ENCODE assay signal across 11 cellular contexts in the genomic region with DNA sequence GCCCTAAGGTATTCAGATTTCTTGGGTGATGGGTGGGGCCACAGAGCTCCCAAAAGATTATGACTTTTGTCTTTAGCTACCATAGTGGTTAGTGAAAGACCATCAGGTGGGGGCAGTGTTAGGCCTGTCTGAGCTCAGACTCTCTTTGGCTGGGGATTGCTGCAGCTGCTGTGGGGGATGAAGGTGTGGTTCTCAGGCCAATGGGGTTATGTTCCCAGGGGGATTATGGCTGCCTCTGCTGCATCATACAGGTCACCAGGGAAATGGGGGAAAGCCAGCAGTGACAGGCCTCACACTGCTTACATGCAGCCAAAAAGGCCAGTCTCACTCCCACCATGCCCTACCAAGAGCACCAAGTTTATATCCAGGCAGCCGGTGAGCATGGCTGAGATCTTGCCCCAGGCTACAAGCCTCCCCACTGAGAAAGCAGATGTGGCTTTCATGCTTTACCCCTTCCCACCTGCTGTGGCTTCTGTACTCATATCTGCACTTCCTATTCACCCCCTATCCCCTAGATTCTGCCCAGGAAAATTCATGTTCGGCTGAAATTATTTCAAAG. TPM values are rescaled to one million over a fixed set of nuclear protein-coding genes. Genes with fewer than 3 reads are reported as not detected.
DNase-seq lines count a peak whose midpoint lies in the region; ATAC-seq and TF ChIP-seq lines count a peak whose summit lies in the region.
"Had no signal": no experiment of that assay in that cellular context is flagged by ENCODE, and none has a peak within 500 bp of the region (broad histone marks: within the 10 kb centered on the region; RNA-seq: fewer than 3 reads in every experiment).

No MANE protein-coding gene starts in this region.

- H3K27me3 ChIP-seq in BE2C (no peaks in the 10 kb centered on the region), KMS-11 (ENCODE audit: insufficient read depth, low read depth) (no peaks in the 10 kb centered on the region), body of pancreas (no peaks in the 10 kb centered on the region)

- TF ChIP-seq CTCF in BE2C (IDR thresholded peaks at IDR 0.05; ENCODE audit: low read depth, low read length) (no peak), KMS-11 (conservative IDR thresholded peaks at IDR 0.05; ENCODE audit: low read depth, low read length) (peak; percentile 2; the same call in 1 of the 2 replicates), body of pancreas (IDR thresholded peaks at IDR 0.05) (no peak)

- peaks cover 4% of the 10 kb centered on the region for H3K27me3 Mint-ChIP-seq in activated CD4-positive, alpha-beta T cell treated with anti-CD3 and anti-CD28 coated beads, Interleukin-2, amount 10 ng/mL, durations not matched to agents 24 days and 14 days

- no peaks in the 10 kb centered on the region for H3K4me1 Mint-ChIP-seq in activated CD4-positive, alpha-beta T cell treated with anti-CD3 and anti-CD28 coated beads, Interleukin-2, amount 10 ng/mL, durations not matched to agents 24 days and 14 days

- H3K36me3 ChIP-seq in BE2C (no peaks in the 10 kb centered on the region), KMS-11 (ENCODE audit: insufficient read depth) (no peaks in the 10 kb centered on the region), body of pancreas (replicated peaks in 1 of 2; ENCODE audit: insufficient read depth in 1 of 2, low read depth in 2 of 2) (no peaks in the 10 kb centered on the region)

- H3K9me3 ChIP-seq in BE2C (no peaks in the 10 kb centered on the region), body of pancreas (no peaks in the 10 kb centered on the region)

- H3K4me1 ChIP-seq in BE2C (no peaks in the 10 kb centered on the region), KMS-11 (ENCODE audit: low read depth, poor library complexity, severe bottlenecking) (peaks cover 64% of the 10 kb centered on the region), body of pancreas (peaks cover 9% of the 10 kb centered on the region)

- H3K4me3 Mint-ChIP-seq in activated CD4-positive, alpha-beta T cell treated with anti-CD3 and anti-CD28 coated beads, Interleukin-2, amount 10 ng/mL, durations not matched to agents 24 days and 14 days = no peak overlapping the region
- H3K4me3 Mint-ChIP-seq: endodermal cell had no signal

- no peaks in the 10 kb centered on the region for H3K79me2 ChIP-seq in KMS-11 (ENCODE audit: insufficient read depth, low read depth)

- WGBS in body of pancreas, 2 donors = 92 to 93% methylated on average over 2 of the region's 2 CpGs

- peak overlapping the region; percentile 99 for H3K4me2 ChIP-seq in KMS-11

- TF ChIP-seq POLR2A in body of pancreas (IDR thresholded peaks at IDR 0.05) (no peak), GM18505 (IDR thresholded peaks at IDR 0.05; ENCODE audit: borderline replicate concordance, extremely low read depth, insufficient read depth, insufficient read length) (no peak)

- H4K20me1 ChIP-seq in KMS-11 (ENCODE audit: insufficient read depth) = no peaks in the 10 kb centered on the region

- H3K27ac ChIP-seq in KMS-11 (peak overlapping the region; percentile 96), body of pancreas (no peak overlapping the region)

- DNase-seq in BE2C = peak; percentile 23
- DNase-seq in activated CD8-positive, alpha-beta memory T cell treated with anti-CD3 and anti-CD28 coated beads, Interleukin-2, amount 50 U/mL, for 48 hours = no peak
- no peak for DNase-seq in body of pancreas
- DNase-seq in activated CD4-positive, alpha-beta T cell treated with anti-CD3 and anti-CD28 coated beads, Interleukin-2, amount 10 ng/mL, durations not matched to agents 24 days and 14 days = no peak
- DNase-seq: activated effector memory CD4-positive, alpha-beta T cell treated with anti-CD3 and anti-CD28 coated beads, Interleukin-2, amount 50 U/mL, for 16 hours; endodermal cell; NCI-H1436 treated with DMSO at 0.1 percent for 48 hours had no signal

- intact Hi-C loops in body of pancreas (cut with DNase I) = no loop called here
- intact Hi-C loops in activated CD4-positive, alpha-beta T cell treated with anti-CD3 and anti-CD28 coated beads, Interleukin-2, amount 10 ng/mL, durations not matched to agents 24 days and 14 days (cut with micrococcal nuclease) = no loop called here

- peak; percentile 88 for ATAC-seq in GM19328 (IDR thresholded peaks at IDR 0.05; ENCODE audit: unreplicated experiment)
- ATAC-seq in HG02870 (IDR thresholded peaks at IDR 0.05; ENCODE audit: unreplicated experiment) = peak; percentile 88
- ATAC-seq in body of pancreas = no peak
- ATAC-seq in GM18505 (IDR thresholded peaks at IDR 0.05; ENCODE audit: unreplicated experiment) = no peak

- no peak overlapping the region for H3K27ac Mint-ChIP-seq in activated CD4-positive, alpha-beta T cell treated with anti-CD3 and anti-CD28 coated beads, Interleukin-2, amount 10 ng/mL, durations not matched to agents 24 days and 14 days
- H3K27ac Mint-ChIP-seq: endodermal cell had no signal

- no peaks in the 10 kb centered on the region for H3K36me3 Mint-ChIP-seq in activated CD4-positive, alpha-beta T cell treated with anti-CD3 and anti-CD28 coated beads, Interleukin-2, amount 10 ng/mL, durations not matched to agents 24 days and 14 days (ENCODE audit: low read depth)

- no peak overlapping the region for H3K4me3 ChIP-seq in BE2C (ENCODE audit: low read depth, low read length)
- H3K4me3 ChIP-seq in KMS-11 (IDR thresholded peaks at IDR 0.05; ENCODE audit: insufficient read depth, low read depth, low read length) = no peak overlapping the region
- no peak overlapping the region for H3K4me3 ChIP-seq in body of pancreas

- peak overlapping the region; percentile 81 for H3K9ac ChIP-seq in KMS-11

- H2AFZ ChIP-seq in KMS-11 (ENCODE audit: low read depth) = peak overlapping the region; percentile 67; the same call in 1 of the 2 replicates

- H3K9me3 Mint-ChIP-seq in activated CD4-positive, alpha-beta T cell treated with anti-CD3 and anti-CD28 coated beads, Interleukin-2, amount 10 ng/mL, durations not matched to agents 24 days and 14 days = peaks cover 4% of the 10 kb centered on the region

RNA-seq across cellular contexts. Expression of gene CNTF, which starts 24.8 kb away (rescaled TPM):
- 1.0 TPM for polyA plus RNA-seq in BE2C (2012; ENCODE audit: insufficient read depth, insufficient read length, low read depth)
- total RNA-seq in body of pancreas = 1 to 10 TPM in 1 of 2 donors, under 1 TPM in 1; 0.66 to 1.3 TPM
- total RNA-seq in activated CD4-positive, alpha-beta T cell treated with anti-CD3 and anti-CD28 coated beads, Interleukin-2, amount 10 ng/mL, durations not matched to agents 24 days and 14 days = 3.4 and 3.9 TPM in 2 replicates

Comparison
In these comparisons a context has a peak if more than half of its experiments do, and no peak if none do; other contexts are left out.
1. ATAC-seq: peak in GM19328 (single experiment) and HG02870 (single experiment); none in body of pancreas (single experiment) and GM18505 (single experiment).